In genomic region chr2:145038041-145038525, GRCh38 we compare ENCODE assay signal across 16 cellular contexts.
A peak's percentile ranks its signal among the peaks of the same experiment; 100 is the strongest.
DNase-seq lines count a peak whose midpoint lies in the region; ATAC-seq, FAIRE-seq and TF ChIP-seq lines count a peak whose summit lies in the region.
"Had no signal": no experiment of that assay in that cellular context is flagged by ENCODE, and none has a peak within 500 bp of the region (broad histone marks: within the 10 kb centered on the region; RNA-seq: fewer than 3 reads in every experiment).

No MANE protein-coding gene starts in this region.

- no peak overlapping the region for H3K27ac ChIP-seq in kidney (ENCODE audit: low read depth in 2 of 2, low read length in 2 of 2)

- no peak for FAIRE-seq in kidney (lab: Jason Lieb, UNC)

- H3K9me3 Mint-ChIP-seq in Calu3 (ENCODE audit: low read depth, unreplicated experiment): peaks cover 3% of the 10 kb centered on the region
- H3K9me3 Mint-ChIP-seq: activated CD4-positive, alpha-beta memory T cell treated with anti-CD3 and anti-CD28 coated beads, Interleukin-2, amount 10 ng/mL, durations not matched to agents 7 days and 5 days; central memory CD8-positive, alpha-beta T cell had no signal

- no peaks in the 10 kb centered on the region for H3K9me3 ChIP-seq in kidney (ENCODE audit: control insufficient read depth in 1 of 2, low read length in 2 of 2)

- no peak overlapping the region for H3K27ac Mint-ChIP-seq in Calu3 (ENCODE audit: unreplicated experiment)
- H3K27ac Mint-ChIP-seq: activated CD4-positive, alpha-beta memory T cell treated with anti-CD3 and anti-CD28 coated beads, Interleukin-2, amount 10 ng/mL, durations not matched to agents 7 days and 5 days; immature natural killer cell; naive thymus-derived CD8-positive, alpha-beta T cell had no signal

- H3K27me3 Mint-ChIP-seq in Calu3 (ENCODE audit: unreplicated experiment): no peaks in the 10 kb centered on the region
- H3K27me3 Mint-ChIP-seq: activated CD4-positive, alpha-beta memory T cell treated with anti-CD3 and anti-CD28 coated beads, Interleukin-2, amount 10 ng/mL, durations not matched to agents 7 days and 5 days; central memory CD8-positive, alpha-beta T cell; naive thymus-derived CD8-positive, alpha-beta T cell had no signal

- CTCF ChIA-PET in Calu3 (lab: Charles Lee): interaction anchor here (0.6 kb wide), 1 partner anchor 730 kb away, joined by 3 read pairs; no protein-coding TSS in a partner anchor

- H3K4me1 Mint-ChIP-seq in Calu3 (ENCODE audit: low read depth, unreplicated experiment): no peaks in the 10 kb centered on the region
- H3K4me1 Mint-ChIP-seq: activated CD4-positive, alpha-beta memory T cell treated with anti-CD3 and anti-CD28 coated beads, Interleukin-2, amount 10 ng/mL, durations not matched to agents 7 days and 5 days; central memory CD8-positive, alpha-beta T cell; immature natural killer cell; naive thymus-derived CD8-positive, alpha-beta T cell had no signal

- H3K9ac ChIP-seq in kidney (ENCODE audit: low read length in 2 of 2): no peak overlapping the region

- H3K36me3 ChIP-seq in kidney (ENCODE audit: control insufficient read depth in 1 of 2, insufficient read depth in 2 of 2, low read length in 2 of 2): no peaks in the 10 kb centered on the region

- peak; percentile 61 for ATAC-seq in left ventricle myocardium superior
- ATAC-seq: naive thymus-derived CD8-positive, alpha-beta T cell had no signal

- no peak overlapping the region for H3K4me3 Mint-ChIP-seq in Calu3 (ENCODE audit: low read depth, unreplicated experiment)
- H3K4me3 Mint-ChIP-seq: activated CD4-positive, alpha-beta memory T cell treated with anti-CD3 and anti-CD28 coated beads, Interleukin-2, amount 10 ng/mL, durations not matched to agents 7 days and 5 days; central memory CD8-positive, alpha-beta T cell; immature natural killer cell; naive thymus-derived CD8-positive, alpha-beta T cell had no signal

- TF ChIP-seq CTCF in Calu3 (IDR thresholded peaks at IDR 0.05; ENCODE audit: unreplicated experiment) (no peak), kidney (IDR thresholded peaks at IDR 0.05; ENCODE audit: borderline replicate concordance, extremely low read depth, insufficient read depth) (no peak)

- intact Hi-C loops in Calu3 (cut with micrococcal nuclease; ENCODE audit: unreplicated experiment): no loop called here
- intact Hi-C loops in left ventricle myocardium superior (cut with micrococcal nuclease): no loop called here
- intact Hi-C loops in kidney (cut with DNase I): no loop called here

- no peaks in the 10 kb centered on the region for H3K36me3 Mint-ChIP-seq in Calu3 (ENCODE audit: insufficient read depth, unreplicated experiment)
- H3K36me3 Mint-ChIP-seq: naive thymus-derived CD8-positive, alpha-beta T cell had no signal

- H3K4me3 ChIP-seq in kidney (ENCODE audit: low read length in 2 of 2): no peak overlapping the region

- DNase-seq in Calu3: peak; percentile 22
- DNase-seq in anterior cingulate cortex (lab: John Stamatoyannopoulos, UW): peak in 42 of 58 donors; percentile 2 to 73 (median 28)
- no peak for DNase-seq in left ventricle myocardium superior
- DNase-seq in putamen (ENCODE audit: low spot score): peak; percentile 92
- no peak for DNase-seq in kidney
- DNase-seq in NCI-H2196 treated with DMSO at 0.1 percent for 48 hours (lab: John Stamatoyannopoulos, UW; ENCODE audit: unreplicated experiment): no peak
- no peak for DNase-seq in NCI-H82 (lab: John Stamatoyannopoulos, UW)
- no peak for DNase-seq in KG1 (lab: John Stamatoyannopoulos, UW)
- DNase-seq: activated CD4-positive, alpha-beta memory T cell treated with anti-CD3 and anti-CD28 coated beads, Interleukin-2, amount 10 ng/mL, durations not matched to agents 7 days and 5 days; activated gamma-delta T cell treated with Interleukin-2 at 50 U/mL for 16 hours; EL; GOT3; immature natural killer cell; naive thymus-derived CD8-positive, alpha-beta T cell; T1000 had no signal

- BruUV-seq in Calu3 (replicated peaks; lab: Mats Ljungman, UMichigan): no TSS peak

- H3K4me1 ChIP-seq in kidney (ENCODE audit: control insufficient read depth in 1 of 2, insufficient read depth in 1 of 2, low read depth in 1 of 2, low read length in 2 of 2): no peaks in the 10 kb centered on the region

Comparison
In these comparisons a context has a peak if more than half of its experiments do, and no peak if none do; other contexts are left out.
1. DNase-seq: peak in Calu3 (single experiment), anterior cingulate cortex (42 of 58) and putamen (single experiment); none in left ventricle myocardium superior (single experiment), kidney (single experiment), NCI-H2196 treated with DMSO at 0.1 percent for 48 hours (single experiment), NCI-H82 (single experiment) and KG1 (single experiment).